In the genomic region with DNA sequence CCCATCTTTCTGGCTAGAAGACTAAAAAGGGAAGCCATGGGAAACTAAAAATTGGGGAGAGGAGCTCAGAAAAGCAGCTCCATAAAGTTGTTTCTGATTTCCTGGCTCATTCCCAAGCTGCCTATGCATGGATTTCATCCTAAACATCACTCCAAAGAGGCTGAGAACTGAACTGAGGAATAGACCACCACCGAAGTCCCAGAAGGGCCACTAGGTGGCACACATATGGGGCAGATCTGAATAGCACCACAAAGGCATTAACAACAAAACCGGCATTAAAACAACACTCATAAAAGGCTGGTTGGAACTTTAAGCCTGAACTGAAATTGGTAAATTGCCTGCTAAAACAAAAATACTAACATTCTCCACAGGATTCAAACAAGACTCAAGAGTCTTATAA, we compare ENCODE assay signal across 8 cellular contexts.
DNase-seq lines count a peak whose midpoint lies in the region; ATAC-seq and TF ChIP-seq lines count a peak whose summit lies in the region.

No MANE protein-coding gene starts in this region.

- DNase-seq in AG20443 (ENCODE audit: low spot score) (peak; percentile 55), NCI-H526 (lab: John Stamatoyannopoulos, UW) (peak; percentile 32 to 72), astrocyte of the hippocampus (ENCODE audit: low read depth, low spot score) (peak; percentile 41), right lobe of liver (no peak), ACHN (no peak)

- WGBS in right lobe of liver (ENCODE audit: insufficient coverage, low coverage, low lambda C conversion rate, missing lambda C conversion rate) = 48% methylated on average over 2 of the region's 2 CpGs

- intact Hi-C loops in right lobe of liver (cut with DNase I) = no loop called here

- in situ Hi-C loops in ACHN (cut with HindIII; ENCODE audit: low pct_ligation_motif_present, low pct_unique_long_range_greater_than_20kb, low sequenced_read_pairs) = no loop called here

- no peaks in the 10 kb centered on the region for H3K27me3 ChIP-seq in right lobe of liver

- no peak overlapping the region for H3K27ac ChIP-seq in right lobe of liver

- no peak for TF ChIP-seq POLR2A in right lobe of liver (IDR thresholded peaks at IDR 0.05)

- no peaks in the 10 kb centered on the region for H3K36me3 ChIP-seq in right lobe of liver

- no peak overlapping the region for H3K4me3 ChIP-seq in right lobe of liver

- TF ChIP-seq CTCF in GM12874 (IDR thresholded peaks at IDR 0.05; ENCODE audit: insufficient read depth, low read depth, low read length) (peak; percentile 17; the same call in 1 of the 2 replicates), right lobe of liver (IDR thresholded peaks at IDR 0.05) (peak; percentile 30 to 48 (median 34))

- ATAC-seq in right lobe of liver (peak; percentile 47 to 73 (median 52)), GM21737 (IDR thresholded peaks at IDR 0.05; ENCODE audit: unreplicated experiment) (no peak), GM19324 (IDR thresholded peaks at IDR 0.05; ENCODE audit: low FRiP score, unreplicated experiment) (no peak)

- no peaks in the 10 kb centered on the region for H3K4me1 ChIP-seq in right lobe of liver

- H3K9me3 ChIP-seq in right lobe of liver = peaks cover 0 to 10% (median 2%) of the 10 kb centered on the region in 4 donors

Comparison
In these comparisons a context has a peak if more than half of its experiments do, and no peak if none do; other contexts are left out.
1. DNase-seq: peak in AG20443 (single experiment), NCI-H526 (2 of 2) and astrocyte of the hippocampus (single experiment); none in right lobe of liver (0 of 3) and ACHN (single experiment).
2. ATAC-seq: peak in right lobe of liver (4 of 4); none in GM21737 (single experiment) and GM19324 (single experiment).